In the genomic region with DNA sequence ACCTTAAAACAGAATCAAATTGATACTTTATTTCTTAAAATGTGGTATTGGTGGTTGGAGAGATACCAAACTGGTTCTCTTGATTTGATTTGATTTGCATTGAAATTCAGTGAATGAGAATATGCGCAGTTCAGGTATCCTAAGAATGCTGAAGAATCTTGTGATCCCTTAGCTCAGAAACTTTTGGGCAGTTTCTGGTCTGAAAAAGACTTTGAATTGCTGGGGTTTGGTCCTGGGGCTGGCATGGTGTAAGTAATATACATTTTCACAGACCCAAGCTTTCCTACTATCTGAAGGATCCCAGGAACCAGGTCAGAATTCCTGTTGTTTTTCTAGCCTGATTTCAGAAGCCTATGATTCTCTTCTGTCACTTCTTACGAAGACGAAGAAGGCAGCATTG, we compare ENCODE assay signal across 1 cellular context.
TF ChIP-seq lines count a peak whose summit lies in the region.

No MANE protein-coding gene starts in this region.

TF ChIP-seq in H1, 55 proteins besides CTCF, POLR2A, EP300 and RAD21:
- TF ChIP-seq, protein P1, sequence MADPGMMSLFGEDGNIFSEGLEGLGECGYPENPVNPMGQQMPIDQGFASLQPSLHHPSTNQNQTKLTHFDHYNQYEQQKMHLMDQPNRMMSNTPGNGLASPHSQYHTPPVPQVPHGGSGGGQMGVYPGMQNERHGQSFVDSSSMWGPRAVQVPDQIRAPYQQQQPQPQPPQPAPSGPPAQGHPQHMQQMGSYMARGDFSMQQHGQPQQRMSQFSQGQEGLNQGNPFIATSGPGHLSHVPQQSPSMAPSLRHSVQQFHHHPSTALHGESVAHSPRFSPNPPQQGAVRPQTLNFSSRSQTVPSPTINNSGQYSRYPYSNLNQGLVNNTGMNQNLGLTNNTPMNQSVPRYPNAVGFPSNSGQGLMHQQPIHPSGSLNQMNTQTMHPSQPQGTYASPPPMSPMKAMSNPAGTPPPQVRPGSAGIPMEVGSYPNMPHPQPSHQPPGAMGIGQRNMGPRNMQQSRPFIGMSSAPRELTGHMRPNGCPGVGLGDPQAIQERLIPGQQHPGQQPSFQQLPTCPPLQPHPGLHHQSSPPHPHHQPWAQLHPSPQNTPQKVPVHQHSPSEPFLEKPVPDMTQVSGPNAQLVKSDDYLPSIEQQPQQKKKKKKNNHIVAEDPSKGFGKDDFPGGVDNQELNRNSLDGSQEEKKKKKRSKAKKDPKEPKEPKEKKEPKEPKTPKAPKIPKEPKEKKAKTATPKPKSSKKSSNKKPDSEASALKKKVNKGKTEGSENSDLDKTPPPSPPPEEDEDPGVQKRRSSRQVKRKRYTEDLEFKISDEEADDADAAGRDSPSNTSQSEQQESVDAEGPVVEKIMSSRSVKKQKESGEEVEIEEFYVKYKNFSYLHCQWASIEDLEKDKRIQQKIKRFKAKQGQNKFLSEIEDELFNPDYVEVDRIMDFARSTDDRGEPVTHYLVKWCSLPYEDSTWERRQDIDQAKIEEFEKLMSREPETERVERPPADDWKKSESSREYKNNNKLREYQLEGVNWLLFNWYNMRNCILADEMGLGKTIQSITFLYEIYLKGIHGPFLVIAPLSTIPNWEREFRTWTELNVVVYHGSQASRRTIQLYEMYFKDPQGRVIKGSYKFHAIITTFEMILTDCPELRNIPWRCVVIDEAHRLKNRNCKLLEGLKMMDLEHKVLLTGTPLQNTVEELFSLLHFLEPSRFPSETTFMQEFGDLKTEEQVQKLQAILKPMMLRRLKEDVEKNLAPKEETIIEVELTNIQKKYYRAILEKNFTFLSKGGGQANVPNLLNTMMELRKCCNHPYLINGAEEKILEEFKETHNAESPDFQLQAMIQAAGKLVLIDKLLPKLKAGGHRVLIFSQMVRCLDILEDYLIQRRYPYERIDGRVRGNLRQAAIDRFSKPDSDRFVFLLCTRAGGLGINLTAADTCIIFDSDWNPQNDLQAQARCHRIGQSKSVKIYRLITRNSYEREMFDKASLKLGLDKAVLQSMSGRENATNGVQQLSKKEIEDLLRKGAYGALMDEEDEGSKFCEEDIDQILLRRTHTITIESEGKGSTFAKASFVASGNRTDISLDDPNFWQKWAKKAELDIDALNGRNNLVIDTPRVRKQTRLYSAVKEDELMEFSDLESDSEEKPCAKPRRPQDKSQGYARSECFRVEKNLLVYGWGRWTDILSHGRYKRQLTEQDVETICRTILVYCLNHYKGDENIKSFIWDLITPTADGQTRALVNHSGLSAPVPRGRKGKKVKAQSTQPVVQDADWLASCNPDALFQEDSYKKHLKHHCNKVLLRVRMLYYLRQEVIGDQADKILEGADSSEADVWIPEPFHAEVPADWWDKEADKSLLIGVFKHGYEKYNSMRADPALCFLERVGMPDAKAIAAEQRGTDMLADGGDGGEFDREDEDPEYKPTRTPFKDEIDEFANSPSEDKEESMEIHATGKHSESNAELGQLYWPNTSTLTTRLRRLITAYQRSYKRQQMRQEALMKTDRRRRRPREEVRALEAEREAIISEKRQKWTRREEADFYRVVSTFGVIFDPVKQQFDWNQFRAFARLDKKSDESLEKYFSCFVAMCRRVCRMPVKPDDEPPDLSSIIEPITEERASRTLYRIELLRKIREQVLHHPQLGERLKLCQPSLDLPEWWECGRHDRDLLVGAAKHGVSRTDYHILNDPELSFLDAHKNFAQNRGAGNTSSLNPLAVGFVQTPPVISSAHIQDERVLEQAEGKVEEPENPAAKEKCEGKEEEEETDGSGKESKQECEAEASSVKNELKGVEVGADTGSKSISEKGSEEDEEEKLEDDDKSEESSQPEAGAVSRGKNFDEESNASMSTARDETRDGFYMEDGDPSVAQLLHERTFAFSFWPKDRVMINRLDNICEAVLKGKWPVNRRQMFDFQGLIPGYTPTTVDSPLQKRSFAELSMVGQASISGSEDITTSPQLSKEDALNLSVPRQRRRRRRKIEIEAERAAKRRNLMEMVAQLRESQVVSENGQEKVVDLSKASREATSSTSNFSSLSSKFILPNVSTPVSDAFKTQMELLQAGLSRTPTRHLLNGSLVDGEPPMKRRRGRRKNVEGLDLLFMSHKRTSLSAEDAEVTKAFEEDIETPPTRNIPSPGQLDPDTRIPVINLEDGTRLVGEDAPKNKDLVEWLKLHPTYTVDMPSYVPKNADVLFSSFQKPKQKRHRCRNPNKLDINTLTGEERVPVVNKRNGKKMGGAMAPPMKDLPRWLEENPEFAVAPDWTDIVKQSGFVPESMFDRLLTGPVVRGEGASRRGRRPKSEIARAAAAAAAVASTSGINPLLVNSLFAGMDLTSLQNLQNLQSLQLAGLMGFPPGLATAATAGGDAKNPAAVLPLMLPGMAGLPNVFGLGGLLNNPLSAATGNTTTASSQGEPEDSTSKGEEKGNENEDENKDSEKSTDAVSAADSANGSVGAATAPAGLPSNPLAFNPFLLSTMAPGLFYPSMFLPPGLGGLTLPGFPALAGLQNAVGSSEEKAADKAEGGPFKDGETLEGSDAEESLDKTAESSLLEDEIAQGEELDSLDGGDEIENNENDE (IDR thresholded peaks at IDR 0.05; ENCODE audit: insufficient replicate concordance, low read length), result peak; percentile 42
- TF ChIP-seq TEAD4 (IDR thresholded peaks at IDR 0.05; ENCODE audit: low read depth, low read length), result peak; percentile 89
- no peak for TF ChIP-seq SIRT6 (IDR thresholded peaks at IDR 0.05; ENCODE audit: low read length)
- TF ChIP-seq JUN (IDR thresholded peaks at IDR 0.05; ENCODE audit: low read depth, low read length), result no peak
